ENCODE assay signal across 9 cellular contexts in genomic region chr15:91271565-91272153, GRCh38.
A peak's percentile ranks its signal among the peaks of the same experiment; 100 is the strongest.
DNase-seq lines count a peak whose midpoint lies in the region; FAIRE-seq and TF ChIP-seq lines count a peak whose summit lies in the region.
"Had no signal": no experiment of that assay in that cellular context is flagged by ENCODE, and none has a peak within 500 bp of the region (broad histone marks: within the 10 kb centered on the region; RNA-seq: fewer than 3 reads in every experiment).

No MANE protein-coding gene starts in this region.

- intact Hi-C loops in uterus (cut with DNase I; ENCODE audit: low total_unique reads): loop anchor here (1.0 kb wide), 1 partner anchor 11 kb away; no protein-coding TSS in a partner anchor

- no peak overlapping the region for H3K4me3 ChIP-seq in LNCaP clone FGC (ENCODE audit: low read depth, low read length)
- no peak overlapping the region for H3K4me3 ChIP-seq in uterus
- H3K4me3 ChIP-seq: skin epidermis had no signal

- H3K27me3 ChIP-seq in uterus: no peaks in the 10 kb centered on the region

- H3K9me3 ChIP-seq in uterus: no peaks in the 10 kb centered on the region

- H3K27ac ChIP-seq in 22Rv1 (no peak overlapping the region), uterus (no peak overlapping the region)
- H3K27ac ChIP-seq: skin epidermis had no signal

- peak; percentile 51 for FAIRE-seq in GM12892 (lab: Jason Lieb, UNC)

- DNase-seq in GM12892 (ENCODE audit: insufficient read length) (no peak), LNCaP clone FGC (ENCODE audit: low read depth) (peak; percentile 40), SHP77 (lab: John Stamatoyannopoulos, UW) (peak; percentile 58 to 62), germinal center (ENCODE audit: low spot score) (peak; percentile 49), pons (ENCODE audit: low spot score) (peak; percentile 83), uterus (peak; percentile 55)
- peak; percentile 58 for DNase-seq in activated naive CD4-positive, alpha-beta T cell treated with Interleukin-2 at 50 U/mL for 16 hours

- no peak for TF ChIP-seq POLR2A in GM12892 (IDR thresholded peaks at IDR 0.05; ENCODE audit: low read depth, low read length)
- no peak for TF ChIP-seq POLR2A in uterus (IDR thresholded peaks at IDR 0.05)

- no peaks in the 10 kb centered on the region for H3K36me3 ChIP-seq in uterus

- TF ChIP-seq CTCF in 22Rv1 (IDR thresholded peaks at IDR 0.05) (peak; percentile 80), LNCaP clone FGC (IDR thresholded peaks at IDR 0.05; ENCODE audit: control insufficient read depth, extremely low read depth, insufficient read depth) (peak; percentile 72), uterus (IDR thresholded peaks at IDR 0.05) (peak; percentile 76 to 83 (median 80))

- no peaks in the 10 kb centered on the region for H3K4me1 ChIP-seq in uterus
